ENCODE assay signal across 1 cellular context in the genomic region with DNA sequence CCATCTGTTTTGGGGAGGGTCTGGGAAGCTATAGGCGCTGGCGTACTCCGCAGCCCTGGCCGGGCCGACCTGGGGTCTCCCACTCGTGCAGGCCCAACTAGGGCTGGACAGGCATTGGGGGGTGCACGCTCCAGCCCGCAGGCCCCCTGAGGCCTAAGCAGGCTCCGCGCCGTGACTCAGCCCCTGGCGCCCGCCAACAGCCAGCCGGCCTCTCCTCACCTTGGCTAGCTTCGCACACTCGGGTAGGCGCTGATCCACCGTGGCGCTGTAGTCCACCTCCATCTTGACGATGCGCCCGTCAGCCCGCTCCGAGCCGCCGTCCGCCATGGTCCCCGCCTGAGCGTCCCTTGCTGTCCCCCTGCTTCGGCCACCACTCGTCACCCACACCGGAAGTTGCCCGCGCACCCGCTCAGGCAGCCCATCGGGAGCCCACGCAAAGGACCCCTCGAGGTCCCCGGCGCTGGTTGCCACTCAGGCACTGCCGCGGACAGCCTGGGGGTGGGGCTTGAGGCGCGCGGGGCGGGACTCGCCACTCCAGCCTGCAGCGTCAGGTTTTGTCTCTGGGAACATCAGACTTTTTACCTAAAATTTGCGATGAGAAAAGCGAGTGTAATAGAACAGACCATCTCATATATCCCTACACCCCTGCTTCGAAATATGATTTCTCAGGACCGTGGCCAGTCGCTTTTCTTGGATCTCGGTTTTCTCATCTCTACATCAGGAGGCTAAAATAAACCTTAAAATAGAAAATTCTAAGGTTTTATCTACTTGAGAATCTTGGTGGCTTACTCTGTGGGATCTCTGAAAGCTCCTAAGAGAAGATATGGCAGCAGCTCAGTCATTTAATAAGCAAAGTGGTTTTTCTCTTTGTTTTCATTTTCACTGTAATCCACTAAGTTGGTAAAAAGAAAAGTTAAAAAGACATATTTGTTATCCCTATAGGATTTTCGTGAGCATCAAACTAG.
TF ChIP-seq lines count a peak whose summit lies in the region.

A gene (minus strand): TSS at position 385 of the 965 bp plus-strand sequence. CDS start 58 bp downstream, at position 327.

TF ChIP-seq in HepG2, 621 proteins besides CTCF, POLR2A, EP300 and RAD21 (continued from another document and continues in another):
- TF ChIP-seq, protein P1, sequence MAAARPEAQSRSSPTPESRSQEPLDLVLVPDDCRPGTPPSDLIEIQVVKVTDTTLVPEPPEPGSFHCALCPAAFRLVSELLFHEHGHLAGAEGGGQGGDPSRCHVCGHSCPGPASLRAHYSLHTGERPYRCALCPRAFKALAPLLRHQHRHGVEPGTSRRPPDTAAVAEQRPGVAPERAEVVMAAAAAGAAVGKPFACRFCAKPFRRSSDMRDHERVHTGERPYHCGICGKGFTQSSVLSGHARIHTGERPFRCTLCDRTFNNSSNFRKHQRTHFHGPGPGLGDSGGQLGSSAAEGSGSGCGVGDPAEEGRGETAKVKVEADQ (CRISPR knock-in tag; IDR thresholded peaks at IDR 0.05; ENCODE audit: borderline replicate concordance): peak; percentile 94
- peak; percentile 95 for TF ChIP-seq DMAP1 (CRISPR knock-in tag; IDR thresholded peaks at IDR 0.05)
- TF ChIP-seq ZNF556 (CRISPR knock-in tag; IDR thresholded peaks at IDR 0.05; ENCODE audit: borderline replicate concordance): peak; percentile 32; the same call in 1 of the 2 replicates
- TF ChIP-seq, protein P2, sequence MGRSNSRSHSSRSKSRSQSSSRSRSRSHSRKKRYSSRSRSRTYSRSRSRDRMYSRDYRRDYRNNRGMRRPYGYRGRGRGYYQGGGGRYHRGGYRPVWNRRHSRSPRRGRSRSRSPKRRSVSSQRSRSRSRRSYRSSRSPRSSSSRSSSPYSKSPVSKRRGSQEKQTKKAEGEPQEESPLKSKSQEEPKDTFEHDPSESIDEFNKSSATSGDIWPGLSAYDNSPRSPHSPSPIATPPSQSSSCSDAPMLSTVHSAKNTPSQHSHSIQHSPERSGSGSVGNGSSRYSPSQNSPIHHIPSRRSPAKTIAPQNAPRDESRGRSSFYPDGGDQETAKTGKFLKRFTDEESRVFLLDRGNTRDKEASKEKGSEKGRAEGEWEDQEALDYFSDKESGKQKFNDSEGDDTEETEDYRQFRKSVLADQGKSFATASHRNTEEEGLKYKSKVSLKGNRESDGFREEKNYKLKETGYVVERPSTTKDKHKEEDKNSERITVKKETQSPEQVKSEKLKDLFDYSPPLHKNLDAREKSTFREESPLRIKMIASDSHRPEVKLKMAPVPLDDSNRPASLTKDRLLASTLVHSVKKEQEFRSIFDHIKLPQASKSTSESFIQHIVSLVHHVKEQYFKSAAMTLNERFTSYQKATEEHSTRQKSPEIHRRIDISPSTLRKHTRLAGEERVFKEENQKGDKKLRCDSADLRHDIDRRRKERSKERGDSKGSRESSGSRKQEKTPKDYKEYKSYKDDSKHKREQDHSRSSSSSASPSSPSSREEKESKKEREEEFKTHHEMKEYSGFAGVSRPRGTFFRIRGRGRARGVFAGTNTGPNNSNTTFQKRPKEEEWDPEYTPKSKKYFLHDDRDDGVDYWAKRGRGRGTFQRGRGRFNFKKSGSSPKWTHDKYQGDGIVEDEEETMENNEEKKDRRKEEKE (IDR thresholded peaks at IDR 0.05): no peak
- no peak for TF ChIP-seq PHB2 (IDR thresholded peaks at IDR 0.05; ENCODE audit: partially characterized antibody)
- peak; percentile 55 for TF ChIP-seq MED8 (CRISPR knock-in tag; IDR thresholded peaks at IDR 0.05; ENCODE audit: insufficient replicate concordance)
- peak; percentile 98 for TF ChIP-seq KAT8 (CRISPR knock-in tag; IDR thresholded peaks at IDR 0.05)
- TF ChIP-seq HNF4A (CRISPR knock-in tag; IDR thresholded peaks at IDR 0.05): peak; percentile 14; the same call in 1 of the 2 replicates
- TF ChIP-seq IRX3 (CRISPR knock-in tag; IDR thresholded peaks at IDR 0.05; ENCODE audit: borderline replicate concordance, low read depth): peak; percentile 24; the same call in 1 of the 2 replicates
- peak; percentile 78 for TF ChIP-seq FOSL2 (CRISPR knock-in tag; IDR thresholded peaks at IDR 0.05)
- TF ChIP-seq ZNF550 (CRISPR knock-in tag; IDR thresholded peaks at IDR 0.05; ENCODE audit: borderline replicate concordance): peak; percentile 78; the same call in 1 of the 2 replicates
- TF ChIP-seq, protein P3, sequence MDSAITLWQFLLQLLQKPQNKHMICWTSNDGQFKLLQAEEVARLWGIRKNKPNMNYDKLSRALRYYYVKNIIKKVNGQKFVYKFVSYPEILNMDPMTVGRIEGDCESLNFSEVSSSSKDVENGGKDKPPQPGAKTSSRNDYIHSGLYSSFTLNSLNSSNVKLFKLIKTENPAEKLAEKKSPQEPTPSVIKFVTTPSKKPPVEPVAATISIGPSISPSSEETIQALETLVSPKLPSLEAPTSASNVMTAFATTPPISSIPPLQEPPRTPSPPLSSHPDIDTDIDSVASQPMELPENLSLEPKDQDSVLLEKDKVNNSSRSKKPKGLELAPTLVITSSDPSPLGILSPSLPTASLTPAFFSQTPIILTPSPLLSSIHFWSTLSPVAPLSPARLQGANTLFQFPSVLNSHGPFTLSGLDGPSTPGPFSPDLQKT (CRISPR knock-in tag; IDR thresholded peaks at IDR 0.05; ENCODE audit: borderline replicate concordance): no peak
- TF ChIP-seq, protein P4, sequence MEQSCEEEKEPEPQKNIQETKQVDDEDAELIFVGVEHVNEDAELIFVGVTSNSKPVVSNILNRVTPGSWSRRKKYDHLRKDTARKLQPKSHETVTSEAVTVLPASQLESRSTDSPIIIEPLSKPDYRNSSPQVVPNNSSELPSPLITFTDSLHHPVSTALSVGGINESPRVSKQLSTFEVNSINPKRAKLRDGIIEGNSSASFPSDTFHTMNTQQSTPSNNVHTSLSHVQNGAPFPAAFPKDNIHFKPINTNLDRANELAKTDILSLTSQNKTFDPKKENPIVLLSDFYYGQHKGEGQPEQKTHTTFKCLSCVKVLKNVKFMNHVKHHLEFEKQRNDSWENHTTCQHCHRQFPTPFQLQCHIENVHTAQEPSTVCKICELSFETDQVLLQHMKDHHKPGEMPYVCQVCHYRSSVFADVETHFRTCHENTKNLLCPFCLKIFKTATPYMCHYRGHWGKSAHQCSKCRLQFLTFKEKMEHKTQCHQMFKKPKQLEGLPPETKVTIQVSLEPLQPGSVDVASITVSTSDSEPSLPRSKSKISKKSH (CRISPR knock-in tag; IDR thresholded peaks at IDR 0.05; ENCODE audit: borderline replicate concordance): peak; percentile 96
- TF ChIP-seq ZC3H4 (CRISPR knock-in tag; IDR thresholded peaks at IDR 0.05; ENCODE audit: borderline replicate concordance): 0 out of 2 replicates have a peak, but pooled peaks have one; percentile 51
- peak; percentile 80; the same call in 1 of the 2 replicates for TF ChIP-seq ESRRA (CRISPR knock-in tag; IDR thresholded peaks at IDR 0.05; ENCODE audit: low read depth)
- TF ChIP-seq GATAD2A (CRISPR knock-in tag; IDR thresholded peaks at IDR 0.05): peak; percentile 79
- peak; percentile 88 for TF ChIP-seq ZNF138 (CRISPR knock-in tag; IDR thresholded peaks at IDR 0.05; ENCODE audit: low read depth)
- TF ChIP-seq ZMYM3 (CRISPR knock-in tag; IDR thresholded peaks at IDR 0.05): peak; percentile 45; the same call in 1 of the 2 replicates
- TF ChIP-seq SMYD3 (CRISPR knock-in tag; IDR thresholded peaks at IDR 0.05): peak; percentile 91; the same call in 1 of the 2 replicates
- no peak for TF ChIP-seq ONECUT2 (CRISPR knock-in tag; IDR thresholded peaks at IDR 0.05)
- no peak; the same call in 1 of the 2 replicates for TF ChIP-seq HHEX (CRISPR knock-in tag; IDR thresholded peaks at IDR 0.05)
- peak; percentile 92 for TF ChIP-seq MXD4 (CRISPR knock-in tag; IDR thresholded peaks at IDR 0.05)
- TF ChIP-seq ZNF282 (IDR thresholded peaks at IDR 0.05; ENCODE audit: partially characterized antibody): no peak
- TF ChIP-seq ATM (IDR thresholded peaks at IDR 0.05; ENCODE audit: borderline replicate concordance): no peak
- TF ChIP-seq, protein P5, sequence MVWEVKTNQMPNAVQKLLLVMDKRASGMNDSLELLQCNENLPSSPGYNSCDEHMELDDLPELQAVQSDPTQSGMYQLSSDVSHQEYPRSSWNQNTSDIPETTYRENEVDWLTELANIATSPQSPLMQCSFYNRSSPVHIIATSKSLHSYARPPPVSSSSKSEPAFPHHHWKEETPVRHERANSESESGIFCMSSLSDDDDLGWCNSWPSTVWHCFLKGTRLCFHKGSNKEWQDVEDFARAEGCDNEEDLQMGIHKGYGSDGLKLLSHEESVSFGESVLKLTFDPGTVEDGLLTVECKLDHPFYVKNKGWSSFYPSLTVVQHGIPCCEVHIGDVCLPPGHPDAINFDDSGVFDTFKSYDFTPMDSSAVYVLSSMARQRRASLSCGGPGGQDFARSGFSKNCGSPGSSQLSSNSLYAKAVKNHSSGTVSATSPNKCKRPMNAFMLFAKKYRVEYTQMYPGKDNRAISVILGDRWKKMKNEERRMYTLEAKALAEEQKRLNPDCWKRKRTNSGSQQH (CRISPR knock-in tag; IDR thresholded peaks at IDR 0.05; ENCODE audit: low read depth): peak; percentile 75; the same call in 1 of the 2 replicates
- peak; percentile 98; the same call in 1 of the 2 replicates for TF ChIP-seq AHR (CRISPR knock-in tag; IDR thresholded peaks at IDR 0.05)
- TF ChIP-seq, protein P6, sequence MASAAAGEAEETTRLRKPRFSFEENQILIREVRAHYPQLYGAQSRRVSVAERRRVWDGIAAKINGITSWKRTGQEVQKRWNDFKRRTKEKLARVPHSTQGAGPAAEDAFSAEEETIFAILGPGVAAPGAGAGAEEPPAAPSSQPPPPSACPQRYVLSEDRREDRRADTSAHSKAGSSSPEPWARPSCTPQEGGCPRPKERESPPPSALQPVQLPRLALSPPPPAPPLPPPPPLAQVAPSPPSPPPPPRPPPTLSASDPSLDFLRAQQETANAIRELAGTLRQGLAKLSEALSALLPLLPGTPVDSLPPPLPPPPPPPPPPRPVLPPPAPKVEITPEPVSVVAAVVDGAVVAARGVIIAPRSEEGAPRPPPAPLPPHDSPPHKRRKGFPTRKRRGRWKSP (CRISPR knock-in tag; IDR thresholded peaks at IDR 0.05): 0 out of 2 replicates have a peak, but pooled peaks have one; percentile 55
- TF ChIP-seq, protein P7, sequence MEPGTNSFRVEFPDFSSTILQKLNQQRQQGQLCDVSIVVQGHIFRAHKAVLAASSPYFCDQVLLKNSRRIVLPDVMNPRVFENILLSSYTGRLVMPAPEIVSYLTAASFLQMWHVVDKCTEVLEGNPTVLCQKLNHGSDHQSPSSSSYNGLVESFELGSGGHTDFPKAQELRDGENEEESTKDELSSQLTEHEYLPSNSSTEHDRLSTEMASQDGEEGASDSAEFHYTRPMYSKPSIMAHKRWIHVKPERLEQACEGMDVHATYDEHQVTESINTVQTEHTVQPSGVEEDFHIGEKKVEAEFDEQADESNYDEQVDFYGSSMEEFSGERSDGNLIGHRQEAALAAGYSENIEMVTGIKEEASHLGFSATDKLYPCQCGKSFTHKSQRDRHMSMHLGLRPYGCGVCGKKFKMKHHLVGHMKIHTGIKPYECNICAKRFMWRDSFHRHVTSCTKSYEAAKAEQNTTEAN (CRISPR knock-in tag; conservative IDR thresholded peaks at IDR 0.05): 0 out of 2 replicates have a peak, but pooled peaks have one; percentile 23
- TF ChIP-seq, protein P8, sequence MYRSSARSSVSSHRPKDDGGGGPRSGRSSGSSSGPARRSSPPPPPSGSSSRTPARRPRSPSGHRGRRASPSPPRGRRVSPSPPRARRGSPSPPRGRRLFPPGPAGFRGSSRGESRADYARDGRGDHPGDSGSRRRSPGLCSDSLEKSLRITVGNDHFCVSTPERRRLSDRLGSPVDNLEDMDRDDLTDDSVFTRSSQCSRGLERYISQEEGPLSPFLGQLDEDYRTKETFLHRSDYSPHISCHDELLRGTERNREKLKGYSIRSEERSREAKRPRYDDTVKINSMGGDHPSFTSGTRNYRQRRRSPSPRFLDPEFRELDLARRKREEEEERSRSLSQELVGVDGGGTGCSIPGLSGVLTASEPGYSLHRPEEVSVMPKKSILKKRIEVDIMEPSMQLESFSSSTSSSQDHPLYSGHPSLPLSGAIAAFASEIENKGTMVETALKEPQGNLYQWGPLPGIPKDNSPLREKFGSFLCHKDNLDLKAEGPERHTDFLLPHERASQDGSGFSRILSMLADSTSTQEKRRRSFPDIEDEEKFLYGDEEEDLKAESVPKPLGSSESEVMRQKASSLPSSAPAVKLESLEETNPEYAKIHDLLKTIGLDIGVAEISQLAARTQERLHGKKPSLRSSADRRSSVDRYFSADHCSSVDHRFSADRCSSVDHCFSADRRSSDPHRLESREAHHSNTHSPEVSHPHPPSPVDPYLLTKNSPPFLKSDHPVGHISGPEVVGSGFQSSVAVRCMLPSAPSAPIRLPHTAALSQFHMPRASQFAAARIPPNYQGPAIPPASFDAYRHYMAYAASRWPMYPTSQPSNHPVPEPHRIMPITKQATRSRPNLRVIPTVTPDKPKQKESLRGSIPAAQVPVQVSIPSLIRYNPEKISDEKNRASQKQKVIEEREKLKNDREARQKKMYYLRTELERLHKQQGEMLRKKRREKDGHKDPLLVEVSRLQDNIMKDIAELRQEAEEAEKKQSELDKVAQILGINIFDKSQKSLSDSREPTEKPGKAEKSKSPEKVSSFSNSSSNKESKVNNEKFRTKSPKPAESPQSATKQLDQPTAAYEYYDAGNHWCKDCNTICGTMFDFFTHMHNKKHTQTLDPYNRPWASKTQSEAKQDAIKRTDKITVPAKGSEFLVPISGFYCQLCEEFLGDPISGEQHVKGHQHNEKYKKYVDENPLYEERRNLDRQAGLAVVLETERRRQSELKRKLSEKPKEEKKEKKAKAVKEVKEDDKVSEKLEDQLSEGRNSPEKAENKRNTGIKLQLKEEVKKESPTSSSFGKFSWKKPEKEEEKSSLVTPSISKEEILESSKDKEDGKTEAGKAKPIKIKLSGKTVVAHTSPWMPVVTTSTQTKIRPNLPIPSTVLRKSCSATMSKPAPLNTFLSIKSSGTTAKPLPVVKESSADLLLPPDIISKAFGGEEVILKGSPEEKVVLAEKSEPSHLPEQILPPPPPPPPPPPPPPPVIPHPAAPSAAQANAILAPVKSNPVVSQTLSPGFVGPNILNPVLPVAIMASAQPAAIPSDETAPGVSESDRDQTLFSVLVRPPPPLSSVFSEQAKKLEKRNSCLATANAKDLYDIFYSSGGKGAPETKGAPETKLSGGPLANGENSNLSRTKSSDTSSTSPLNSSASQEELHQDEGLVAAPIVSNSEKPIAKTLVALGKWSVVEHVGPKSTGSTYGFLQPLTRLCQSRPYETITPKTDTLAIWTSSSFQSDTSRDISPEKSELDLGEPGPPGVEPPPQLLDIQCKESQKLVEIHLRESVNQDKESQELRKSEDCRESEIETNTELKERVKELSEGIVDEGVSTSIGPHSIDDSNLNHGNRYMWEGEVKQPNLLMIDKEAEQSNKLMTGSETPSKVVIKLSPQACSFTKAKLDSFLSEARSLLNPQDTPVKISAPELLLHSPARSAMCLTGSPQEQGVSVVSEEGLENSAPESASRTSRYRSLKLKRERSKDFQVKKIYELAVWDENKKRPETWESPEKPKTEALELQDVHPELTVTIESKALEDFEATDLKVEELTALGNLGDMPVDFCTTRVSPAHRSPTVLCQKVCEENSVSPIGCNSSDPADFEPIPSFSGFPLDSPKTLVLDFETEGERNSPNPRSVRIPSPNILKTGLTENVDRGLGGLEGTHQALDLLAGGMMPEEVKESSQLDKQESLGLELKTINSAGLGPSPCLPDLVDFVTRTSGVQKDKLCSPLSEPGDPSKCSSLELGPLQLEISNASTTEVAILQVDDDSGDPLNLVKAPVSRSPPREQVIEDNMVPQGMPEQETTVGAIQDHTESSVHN (CRISPR knock-in tag; IDR thresholded peaks at IDR 0.05): peak; percentile 87; the same call in 1 of the 2 replicates
- TF ChIP-seq ZFP36L2 (CRISPR knock-in tag; IDR thresholded peaks at IDR 0.05): no peak; the same call in 1 of the 2 replicates
- peak; percentile 17 to 87; a peak in 2 of 4 replicates for TF ChIP-seq KLF16 (CRISPR knock-in tag; IDR thresholded peaks at IDR 0.05)
- TF ChIP-seq, protein P9, sequence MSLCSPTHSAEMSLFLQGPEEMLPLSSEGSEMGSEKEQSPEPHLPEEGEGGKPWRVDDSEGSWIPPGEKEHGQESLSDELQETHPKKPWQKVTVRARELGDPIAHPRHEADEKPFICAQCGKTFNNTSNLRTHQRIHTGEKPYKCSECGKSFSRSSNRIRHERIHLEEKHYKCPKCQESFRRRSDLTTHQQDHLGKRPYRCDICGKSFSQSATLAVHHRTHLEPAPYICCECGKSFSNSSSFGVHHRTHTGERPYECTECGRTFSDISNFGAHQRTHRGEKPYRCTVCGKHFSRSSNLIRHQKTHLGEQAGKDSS (CRISPR knock-in tag; IDR thresholded peaks at IDR 0.05; ENCODE audit: borderline replicate concordance, low read depth): peak; percentile 97; the same call in 1 of the 2 replicates
